In genomic region chrX:40132751-40133150, GRCh38 we compare ENCODE assay signal across 1 cellular context.
A peak's percentile ranks its signal among the peaks of the same experiment; 100 is the strongest.
TF ChIP-seq lines count a peak whose summit lies in the region.

No MANE protein-coding gene starts in this region.

TF ChIP-seq in K562, 482 proteins besides CTCF, POLR2A, EP300 and RAD21 (continued from another document and continues in another):
- TF ChIP-seq EZH2 (IDR thresholded peaks at IDR 0.05; ENCODE audit: borderline replicate concordance, low read depth, low read length) (no peak), NCOR1 (IDR thresholded peaks at IDR 0.05) (peak; percentile 52), ZNF140 (CRISPR knock-in tag; IDR thresholded peaks at IDR 0.05) (no peak), GABPA (tag; conservative IDR thresholded peaks at IDR 0.05; ENCODE audit: low read depth) (peak; percentile 44; the same call in 1 of the 2 replicates), SP2 (IDR thresholded peaks at IDR 0.05; ENCODE audit: extremely low read depth, low read depth, low read length, poor library complexity, severe bottlenecking) (no peak), MCM7 (IDR thresholded peaks at IDR 0.05) (no peak), SAFB (IDR thresholded peaks at IDR 0.05; ENCODE audit: borderline replicate concordance, low read depth, low read length) (no peak), ZBTB43 (CRISPR knock-in tag; IDR thresholded peaks at IDR 0.05) (no peak), MLX (CRISPR knock-in tag; conservative IDR thresholded peaks at IDR 0.05) (no peak), MAFG (tag; conservative IDR thresholded peaks at IDR 0.05) (peak; percentile 43), ID3 (CRISPR knock-in tag; IDR thresholded peaks at IDR 0.05) (no peak), ID3 (tag; IDR thresholded peaks at IDR 0.05) (no peak), SREBF2 (CRISPR knock-in tag; IDR thresholded peaks at IDR 0.05) (no peak), ATF3 (IDR thresholded peaks at IDR 0.05) (peak; percentile 81), ATF3 (CRISPR knock-in tag; conservative IDR thresholded peaks at IDR 0.05) (no peak), RUNX1 (IDR thresholded peaks at IDR 0.05; ENCODE audit: low read depth) (no peak), HCFC1 (IDR thresholded peaks at IDR 0.05; ENCODE audit: low read depth, low read length) (no peak), TOE1 (IDR thresholded peaks at IDR 0.05; ENCODE audit: borderline replicate concordance) (no peak), TOE1 (CRISPR knock-in tag; IDR thresholded peaks at IDR 0.05; ENCODE audit: borderline replicate concordance, low read depth) (no peak), FOXK1 (CRISPR knock-in tag; IDR thresholded peaks at IDR 0.05; ENCODE audit: borderline replicate concordance) (no peak), FOXO4 (CRISPR knock-in tag; IDR thresholded peaks at IDR 0.05) (no peak), ATF1 (CRISPR knock-in tag; IDR thresholded peaks at IDR 0.05) (no peak), ATF1 (tag; IDR thresholded peaks at IDR 0.05) (peak; percentile 65; the same call in 1 of the 2 replicates), ZBTB2 (IDR thresholded peaks at IDR 0.05) (no peak), KLF13 (tag; IDR thresholded peaks at IDR 0.05; ENCODE audit: borderline replicate concordance, low read depth) (no peak), NCOA1 (IDR thresholded peaks at IDR 0.05; ENCODE audit: low read depth) (peak; percentile 35; the same call in 1 of the 2 replicates), PURB (CRISPR knock-in tag; IDR thresholded peaks at IDR 0.05; ENCODE audit: low read depth) (no peak), NRF1 (conservative IDR thresholded peaks at IDR 0.05 in 1 of 2, IDR thresholded peaks at IDR 0.05 in 1 of 2) (peak in 1 of 2 experiments; percentile 14; a peak in 1 of 4 replicates), TEAD1 (CRISPR knock-in tag; IDR thresholded peaks at IDR 0.05) (peak in 1 of 2 experiments; percentile 10; a peak in 1 of 4 replicates), MEF2A (IDR thresholded peaks at IDR 0.05; ENCODE audit: control insufficient read depth, low read depth, low read length) (no peak), NFE2L1 (tag; IDR thresholded peaks at IDR 0.05; ENCODE audit: borderline replicate concordance, low read depth) (no peak), NUFIP1 (IDR thresholded peaks at IDR 0.05; ENCODE audit: partially characterized antibody) (no peak), KLF6 (CRISPR knock-in tag; IDR thresholded peaks at IDR 0.05; ENCODE audit: borderline replicate concordance) (no peak), BACH1 (tag; IDR thresholded peaks at IDR 0.05) (0 out of 2 replicates have a peak, but pooled peaks have one; percentile 47), ZFP36 (IDR thresholded peaks at IDR 0.05; ENCODE audit: low read depth, low read length, partially characterized antibody) (no peak), ZNF561 (CRISPR knock-in tag; conservative IDR thresholded peaks at IDR 0.05) (no peak), ZNF589 (CRISPR knock-in tag; IDR thresholded peaks at IDR 0.05; ENCODE audit: low read depth) (0 out of 2 replicates have a peak, but pooled peaks have one; percentile 24), KAT8 (IDR thresholded peaks at IDR 0.05; ENCODE audit: low read depth) (no peak), EWSR1 (IDR thresholded peaks at IDR 0.05; ENCODE audit: borderline replicate concordance, low read depth, partially characterized antibody) (no peak), TRIM24 (IDR thresholded peaks at IDR 0.05) (0 out of 4 replicates have a peak, but pooled peaks of 1 of the 2 experiments have one; percentile 8), ZBTB1 (CRISPR knock-in tag; IDR thresholded peaks at IDR 0.05; ENCODE audit: borderline replicate concordance, low read depth) (no peak), HBP1 (CRISPR knock-in tag; IDR thresholded peaks at IDR 0.05) (no peak), NCOA4 (IDR thresholded peaks at IDR 0.05; ENCODE audit: partially characterized antibody) (no peak), MAFF (IDR thresholded peaks at IDR 0.05; ENCODE audit: low read length) (peak; percentile 25; the same call in 1 of the 2 replicates), ZNF668 (CRISPR knock-in tag; IDR thresholded peaks at IDR 0.05) (no peak), HSF4 (CRISPR knock-in tag; IDR thresholded peaks at IDR 0.05; ENCODE audit: borderline replicate concordance) (0 out of 2 replicates have a peak, but pooled peaks have one; percentile 42), CREB3L1 (IDR thresholded peaks at IDR 0.05; ENCODE audit: borderline replicate concordance, low read depth) (no peak), NFXL1 (CRISPR knock-in tag; IDR thresholded peaks at IDR 0.05) (no peak), NFIX (CRISPR knock-in tag; IDR thresholded peaks at IDR 0.05; ENCODE audit: low read depth) (no peak), RERE (CRISPR knock-in tag; IDR thresholded peaks at IDR 0.05; ENCODE audit: borderline replicate concordance) (no peak), PREB (CRISPR knock-in tag; IDR thresholded peaks at IDR 0.05) (no peak), DPF2 (IDR thresholded peaks at IDR 0.05) (peak; percentile 80), ILK (tag; IDR thresholded peaks at IDR 0.05; ENCODE audit: borderline replicate concordance, low read depth) (no peak), KAT2B (IDR thresholded peaks at IDR 0.05; ENCODE audit: low read depth, low read length) (no peak), ETV5 (CRISPR knock-in tag; IDR thresholded peaks at IDR 0.05; ENCODE audit: low read depth) (no peak)
